In the genomic region with DNA sequence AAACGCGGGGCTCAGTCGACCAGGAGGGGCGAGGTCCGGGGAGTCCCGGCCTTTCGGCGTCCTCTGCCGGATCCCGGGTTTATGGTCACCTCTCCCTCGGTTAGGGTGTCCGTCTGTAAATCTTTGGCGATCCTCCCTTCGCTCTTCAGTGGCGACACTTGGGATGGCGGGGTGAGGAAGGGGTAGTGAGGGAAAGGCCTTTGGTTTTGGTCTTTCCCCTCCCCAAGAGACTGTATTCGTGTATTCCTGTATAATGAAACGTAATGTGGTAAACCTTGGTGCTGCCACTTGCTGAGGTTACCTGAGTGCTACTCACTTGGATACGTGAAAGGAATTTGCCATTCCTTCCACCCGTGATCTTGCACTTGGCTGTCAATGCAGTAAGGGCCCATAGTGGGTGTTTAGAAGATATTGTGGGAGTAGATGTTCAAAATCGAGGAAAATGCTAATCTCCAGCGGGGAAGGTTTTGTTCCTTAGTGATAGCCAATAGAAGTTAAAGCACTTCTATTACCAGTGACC, we compare ENCODE assay signal across 8 cellular contexts. TPM values are rescaled to one million over a fixed set of nuclear protein-coding genes. Genes with fewer than 3 reads are reported as not detected.
DNase-seq lines count a peak whose midpoint lies in the region; ATAC-seq, FAIRE-seq and TF ChIP-seq lines count a peak whose summit lies in the region.

No MANE protein-coding gene starts in this region.

- no peaks in the 10 kb centered on the region for H3K27me3 Mint-ChIP-seq in MCF 10A (ENCODE audit: insufficient read depth, unreplicated experiment)

- CTCF ChIA-PET in MCF 10A (lab: Yijun Ruan, JAX): interaction anchor here (0.6 to 1.4 kb wide), 2 partner anchors 263 to 301 kb away, joined by 3 read pairs; no protein-coding TSS in a partner anchor

- H3K36me3 ChIP-seq in mucosa of rectum (ENCODE audit: control insufficient read depth in 2 of 2, insufficient read depth in 2 of 2, low read length in 2 of 2): peaks cover 4 to 6% of the 10 kb centered on the region in 2 donors

- intact Hi-C loops in MCF 10A (cut with micrococcal nuclease): loop anchor here (2.0 kb wide), 1 partner anchor 206 kb away; a partner anchor contains a TSS

- peak overlapping the region; percentile 93 for H3K27ac Mint-ChIP-seq in MCF 10A (ENCODE audit: low read depth, unreplicated experiment)

- TF ChIP-seq CTCF in MCF 10A (IDR thresholded peaks at IDR 0.05; ENCODE audit: unreplicated experiment): no peak

- H3K4me1 ChIP-seq in mucosa of rectum (ENCODE audit: control insufficient read depth in 2 of 2, insufficient read depth in 2 of 2, low read length in 2 of 2): peaks cover 9 to 14% of the 10 kb centered on the region in 2 donors

- ATAC-seq in GM18870 (IDR thresholded peaks at IDR 0.05; ENCODE audit: unreplicated experiment) (peak; percentile 10), HG03280 (IDR thresholded peaks at IDR 0.05; ENCODE audit: unreplicated experiment) (peak; percentile 19), HG02981 (IDR thresholded peaks at IDR 0.05; ENCODE audit: unreplicated experiment) (no peak)

- H3K27ac ChIP-seq in mucosa of rectum (ENCODE audit: low read depth in 2 of 2, low read length in 2 of 2): peak overlapping the region; percentile 88 to 93

- POLR2A ChIA-PET in MCF 10A (lab: Yijun Ruan, JAX): interaction anchor here (0.7 to 1.6 kb wide), 5 partner anchors 9 to 82 kb away, joined by 3 to 8 read pairs (median 3); a partner anchor contains a TSS

- H3K4me3 ChIP-seq in mucosa of rectum (ENCODE audit: low read length in 2 of 2): peak overlapping the region; percentile 89 to 100

- FAIRE-seq in urothelium cell line (lab: Jason Lieb, UNC) (no peak), RCC 7860 (lab: Jason Lieb, UNC) (no peak)

- peak overlapping the region; percentile 90 for H3K4me3 Mint-ChIP-seq in MCF 10A (ENCODE audit: unreplicated experiment)

- DNase-seq in MCF 10A (ENCODE audit: unreplicated experiment): no peak
- DNase-seq in urothelium cell line (ENCODE audit: low spot score): no peak
- DNase-seq in RCC 7860 (ENCODE audit: low spot score): no peak
- DNase-seq in AG08395 (ENCODE audit: low spot score): no peak

- H3K27me3 ChIP-seq in mucosa of rectum (ENCODE audit: control insufficient read depth in 2 of 2, insufficient read depth in 2 of 2, low read length in 2 of 2): no peaks in the 10 kb centered on the region

- no peaks in the 10 kb centered on the region for H3K9me3 ChIP-seq in mucosa of rectum (ENCODE audit: control insufficient read depth in 2 of 2, low read length in 2 of 2)

- H3K9ac ChIP-seq in mucosa of rectum (ENCODE audit: low read depth in 1 of 2, low read length in 2 of 2): peak overlapping the region; percentile 80 to 95

- TSS peak; percentile 79 for BruUV-seq in MCF 10A (replicated peaks; lab: Mats Ljungman, UMichigan)

- peaks cover 6% of the 10 kb centered on the region for H3K36me3 Mint-ChIP-seq in MCF 10A (ENCODE audit: insufficient read depth, unreplicated experiment)

- H3K9me3 Mint-ChIP-seq in MCF 10A (ENCODE audit: unreplicated experiment): no peaks in the 10 kb centered on the region

- peaks cover 27% of the 10 kb centered on the region for H3K4me1 Mint-ChIP-seq in MCF 10A (ENCODE audit: insufficient read depth, unreplicated experiment)

RNA-seq across cellular contexts. Expression of a gene that starts 0.5 kb away (rescaled TPM):
- total RNA-seq in MCF 10A (2022): 32.0 and 33.8 TPM in 2 replicates
